Comparison of ENCODE assay signal across 11 cellular contexts in the genomic region with DNA sequence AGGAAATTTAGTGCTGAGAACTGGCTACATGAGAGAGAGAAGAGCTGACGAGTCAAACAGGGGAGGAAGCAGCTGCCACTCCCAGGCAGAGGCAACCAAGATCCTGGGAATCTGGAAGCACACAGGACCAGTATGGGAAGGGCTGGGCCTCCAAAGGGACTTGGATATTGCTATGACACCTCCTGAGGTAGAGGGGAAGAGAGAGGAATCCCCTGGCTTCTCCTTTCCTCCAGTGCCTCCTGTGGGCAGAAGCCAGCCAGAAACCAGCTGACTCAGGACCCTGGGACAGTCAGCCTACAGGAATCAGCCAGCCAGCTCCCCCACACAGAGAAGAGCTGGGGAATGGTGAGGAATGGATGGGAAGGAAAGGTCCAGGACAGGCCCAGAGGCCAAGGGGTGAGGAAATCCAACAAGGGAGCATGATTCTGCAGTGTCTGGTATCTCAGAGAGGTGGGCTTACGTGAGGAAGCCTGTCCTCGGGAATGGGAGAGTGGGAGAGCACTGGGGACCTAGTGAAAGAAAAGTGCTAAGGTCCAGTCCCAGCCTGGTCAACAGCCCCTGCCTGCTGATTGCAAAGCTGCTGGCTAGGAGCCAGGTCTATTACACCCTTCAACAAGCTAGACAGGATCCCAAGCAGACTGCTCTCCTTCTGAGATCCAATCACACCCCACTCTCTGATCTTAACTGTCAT. TPM values are rescaled to one million over a fixed set of nuclear protein-coding genes. Genes with fewer than 3 reads are reported as not detected.
DNase-seq lines count a peak whose midpoint lies in the region; ATAC-seq and TF ChIP-seq lines count a peak whose summit lies in the region.
"Had no signal": no experiment of that assay in that cellular context is flagged by ENCODE, and none has a peak within 500 bp of the region (broad histone marks: within the 10 kb centered on the region; RNA-seq: fewer than 3 reads in every experiment).

No MANE protein-coding gene starts in this region.

- no TSS peak for BruUV-seq in PC-3 (replicated peaks; lab: Mats Ljungman, UMichigan)

- no peaks in the 10 kb centered on the region for H3F3A ChIP-seq in PC-3 (ENCODE audit: low read length, unreplicated experiment)

- H3K27ac Mint-ChIP-seq in endodermal cell = peak overlapping the region; percentile 10
- no peak overlapping the region for H3K27ac Mint-ChIP-seq in activated naive CD4-positive, alpha-beta T cell treated with anti-CD3 and anti-CD28 coated beads for 36 hours

- no peaks in the 10 kb centered on the region for H3K36me3 Mint-ChIP-seq in endodermal cell (ENCODE audit: low read depth)
- peaks cover 4% of the 10 kb centered on the region for H3K36me3 Mint-ChIP-seq in activated naive CD4-positive, alpha-beta T cell treated with anti-CD3 and anti-CD28 coated beads for 36 hours (ENCODE audit: low read depth)

- no peak overlapping the region for H2BK15ac ChIP-seq in mesendoderm (replicated peaks; ENCODE audit: low read depth)

- H3K4me1 Mint-ChIP-seq in endodermal cell = peaks cover 32% of the 10 kb centered on the region
- no peaks in the 10 kb centered on the region for H3K4me1 Mint-ChIP-seq in activated naive CD4-positive, alpha-beta T cell treated with anti-CD3 and anti-CD28 coated beads for 36 hours (ENCODE audit: low read depth)

- H3K9me3 ChIP-seq in endodermal cell (ENCODE audit: control insufficient read depth, low read length) (no peaks in the 10 kb centered on the region), PC-3 (ENCODE audit: low read length) (no peaks in the 10 kb centered on the region)
- H3K9me3 ChIP-seq: adrenal gland had no signal

- peak; percentile 83 for DNase-seq in AG20443 (ENCODE audit: low spot score)
- peak; percentile 17 for DNase-seq in NCI-H1436 treated with DMSO at 0.1 percent for 48 hours (lab: John Stamatoyannopoulos, UW)
- DNase-seq in endodermal cell = peak; percentile 63
- peak; percentile 44 for DNase-seq in mesendoderm
- no peak for DNase-seq in activated naive CD4-positive, alpha-beta T cell treated with anti-CD3 and anti-CD28 coated beads for 36 hours
- no peak for DNase-seq in epidermal melanocyte (ENCODE audit: insufficient read length, low spot score)
- no peak for DNase-seq in PC-3
- DNase-seq: activated CD4-positive, CD25-positive, alpha-beta regulatory T cell; NCI-H526 had no signal

- H4K8ac ChIP-seq in mesendoderm (ENCODE audit: low read depth, low read length) = no peak overlapping the region

- no peak overlapping the region for H2AFZ ChIP-seq in PC-3 (ENCODE audit: low read length)

- no peaks in the 10 kb centered on the region for H4K20me1 ChIP-seq in PC-3 (ENCODE audit: low read length)

- H3K9ac ChIP-seq in endodermal cell (ENCODE audit: extremely low read depth, low read length, poor library complexity, severe bottlenecking) (no peak overlapping the region), mesendoderm (ENCODE audit: low read length) (no peak overlapping the region), PC-3 (ENCODE audit: low read length) (no peak overlapping the region)

- CTCF ChIA-PET in activated naive CD4-positive, alpha-beta T cell treated with anti-CD3 and anti-CD28 coated beads for 36 hours (lab: Charles Lee) = interaction anchor here (0.6 to 0.7 kb wide), 2 partner anchors 123 to 149 kb away, joined by 4 read pairs; no protein-coding TSS in a partner anchor
- CTCF ChIA-PET in PC-3 (lab: Charles Lee) = no interaction called here

- H3K79me1 ChIP-seq in mesendoderm (ENCODE audit: low read length) = no peaks in the 10 kb centered on the region

- H3K4me3 ChIP-seq in endodermal cell (ENCODE audit: low read length) = no peak overlapping the region
- no peak overlapping the region for H3K4me3 ChIP-seq in mesendoderm (ENCODE audit: low read length)
- H3K4me3 ChIP-seq in PC-3 (ENCODE audit: low read length) = no peak overlapping the region
- H3K4me3 ChIP-seq: adrenal gland had no signal

- no peak overlapping the region for H3K4ac ChIP-seq in mesendoderm (ENCODE audit: low read depth, low read length)

- POLR2A ChIA-PET in PC-3 (lab: Charles Lee; ENCODE audit: unreplicated experiment) = interaction anchor here (0.6 kb wide), 2 partner anchors 22 to 1410 kb away, joined by 3 to 7 read pairs; no protein-coding TSS in a partner anchor

- H3K79me2 ChIP-seq in mesendoderm (ENCODE audit: control insufficient read depth, insufficient read depth, low read length) = no peaks in the 10 kb centered on the region
- no peaks in the 10 kb centered on the region for H3K79me2 ChIP-seq in PC-3 (ENCODE audit: low read length)

- intact Hi-C loops in activated naive CD4-positive, alpha-beta T cell treated with anti-CD3 and anti-CD28 coated beads for 36 hours (cut with micrococcal nuclease) = no loop called here
- intact Hi-C loops in PC-3 (cut with micrococcal nuclease) = no loop called here

- no peak for ATAC-seq in GM19463 (IDR thresholded peaks at IDR 0.05; ENCODE audit: unreplicated experiment)
- ATAC-seq in PC-3 = no peak

- WGBS in endodermal cell (ENCODE audit: insufficient coverage in 1 of 2, insufficient read length in 1 of 2), 2 experiments = 87 to 100% methylated on average over 3 of the region's 3 CpGs
- no CpG with 5 or more reads among the region's 3 CpGs for WGBS in mesendoderm (ENCODE audit: extremely low coverage, insufficient coverage, low lambda C conversion rate)

- no peaks in the 10 kb centered on the region for H3K27me3 ChIP-seq in endodermal cell (ENCODE audit: control insufficient read depth, insufficient read depth, low read length, poor library complexity, severe bottlenecking)
- H3K27me3 ChIP-seq in mesendoderm (ENCODE audit: insufficient read depth, low read length, poor library complexity) = no peaks in the 10 kb centered on the region
- H3K27me3 ChIP-seq in PC-3 (ENCODE audit: low read length) = no peaks in the 10 kb centered on the region
- H3K27me3 ChIP-seq: adrenal gland had no signal

- H3K4me2 ChIP-seq in mesendoderm (ENCODE audit: low read length) (no peak overlapping the region), PC-3 (ENCODE audit: low read length) (no peak overlapping the region)

- H2BK120ac ChIP-seq in mesendoderm (ENCODE audit: low read depth, low read length) = no peak overlapping the region

- no peak overlapping the region for H3K18ac ChIP-seq in mesendoderm (ENCODE audit: low read length)

- no peak for TF ChIP-seq CTCF in endodermal cell (conservative IDR thresholded peaks at IDR 0.05)
- TF ChIP-seq CTCF in PC-3 (conservative IDR thresholded peaks at IDR 0.05; ENCODE audit: low read depth, low read length) = no peak

- no peaks in the 10 kb centered on the region for H3K4me1 ChIP-seq in endodermal cell (ENCODE audit: control insufficient read depth, insufficient read depth, low read length)
- H3K4me1 ChIP-seq in mesendoderm (ENCODE audit: control insufficient read depth, low read depth, low read length) = no peaks in the 10 kb centered on the region
- H3K4me1 ChIP-seq in PC-3 (ENCODE audit: insufficient read depth, low read length) = no peaks in the 10 kb centered on the region

- H2BK5ac ChIP-seq in mesendoderm (ENCODE audit: low read length) = no peak overlapping the region

- no peaks in the 10 kb centered on the region for H3K27me3 Mint-ChIP-seq in endodermal cell (ENCODE audit: insufficient read depth)
- no peaks in the 10 kb centered on the region for H3K27me3 Mint-ChIP-seq in activated naive CD4-positive, alpha-beta T cell treated with anti-CD3 and anti-CD28 coated beads for 36 hours (ENCODE audit: low read depth)

- no peaks in the 10 kb centered on the region for H3K36me3 ChIP-seq in endodermal cell (ENCODE audit: control insufficient read depth, insufficient read depth, low read length)
- no peaks in the 10 kb centered on the region for H3K36me3 ChIP-seq in mesendoderm (ENCODE audit: control insufficient read depth, insufficient read depth, low read length)
- H3K36me3 ChIP-seq in PC-3 (ENCODE audit: low read depth, low read length) = no peaks in the 10 kb centered on the region
- H3K36me3 ChIP-seq: adrenal gland had no signal

- H2AK5ac ChIP-seq in mesendoderm (ENCODE audit: low read length) = no peak overlapping the region

- H3K27ac ChIP-seq in endodermal cell (ENCODE audit: low read depth, low read length) (peak overlapping the region; percentile 78), mesendoderm (ENCODE audit: low read depth, low read length) (peak overlapping the region; percentile 46), PC-3 (ENCODE audit: low read length) (no peak overlapping the region)
- H3K27ac ChIP-seq: adrenal gland had no signal

- H3K9me3 Mint-ChIP-seq in endodermal cell = no peaks in the 10 kb centered on the region
- H3K9me3 Mint-ChIP-seq in activated naive CD4-positive, alpha-beta T cell treated with anti-CD3 and anti-CD28 coated beads for 36 hours = peaks cover 7% of the 10 kb centered on the region

- H3K4me3 Mint-ChIP-seq in endodermal cell = no peak overlapping the region
- H3K4me3 Mint-ChIP-seq in activated naive CD4-positive, alpha-beta T cell treated with anti-CD3 and anti-CD28 coated beads for 36 hours = no peak overlapping the region

- H4K5ac ChIP-seq in mesendoderm (ENCODE audit: low read length) = no peak overlapping the region

- peak overlapping the region; percentile 42 for H3K56ac ChIP-seq in mesendoderm (ENCODE audit: low read length)

- H3K23ac ChIP-seq in mesendoderm (ENCODE audit: low read length) = no peak overlapping the region

- no peaks in the 10 kb centered on the region for H3K9me2 ChIP-seq in PC-3 (replicated peaks; ENCODE audit: low read length)

RNA-seq across cellular contexts. Expression of a gene that starts 43.5 kb away (rescaled TPM):
- total RNA-seq in endodermal cell (10 to 100 TPM; 42.2 to 62.5 TPM), PC-3 (2014; rRNA removed) (2.6 and 6.5 TPM in 2 replicates)
- 25.8 TPM for polyA plus RNA-seq in endodermal cell (2013, experiment 1 of 2)
- polyA plus RNA-seq in endodermal cell (2013, experiment 2 of 2) = 23.3 TPM
- 8.1 TPM for polyA plus RNA-seq in mesendoderm (2013, experiment 1 of 2)
- 8.5 TPM for polyA plus RNA-seq in mesendoderm (2013, experiment 2 of 2)
- total RNA-seq in activated naive CD4-positive, alpha-beta T cell treated with anti-CD3 and anti-CD28 coated beads for 36 hours = 1 to 10 TPM in 1 of 2 experiments, under 1 TPM in 1; 0.62 to 1.2 TPM

Comparison
In these comparisons a context has a peak if more than half of its experiments do, and no peak if none do; other contexts are left out.
1. DNase-seq: peak in AG20443 (single experiment), NCI-H1436 treated with DMSO at 0.1 percent for 48 hours (single experiment), endodermal cell (single experiment) and mesendoderm (single experiment); none in activated naive CD4-positive, alpha-beta T cell treated with anti-CD3 and anti-CD28 coated beads for 36 hours (single experiment), epidermal melanocyte (single experiment) and PC-3 (single experiment).